ENCODE assay signal across 20 cellular contexts in the genomic region with DNA sequence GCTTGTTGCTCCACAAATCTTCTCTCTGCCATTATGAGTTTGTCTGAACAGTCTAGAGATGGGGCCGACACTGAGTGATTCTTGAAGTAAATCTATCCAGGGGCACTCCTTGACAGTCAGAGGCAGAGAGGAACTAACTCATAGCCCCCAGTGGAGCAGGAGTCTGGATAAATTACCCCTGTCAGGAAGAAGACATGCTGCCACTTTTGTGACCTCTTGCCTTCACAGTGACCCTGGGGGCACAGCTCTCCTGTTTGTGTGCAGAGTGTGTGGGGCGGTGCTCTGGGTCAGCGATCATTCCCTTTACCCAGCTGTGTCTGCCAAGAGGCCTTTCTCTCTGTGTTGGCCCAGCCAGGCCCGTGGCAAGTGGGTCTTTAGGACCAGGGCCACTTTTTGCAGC. TPM values are rescaled to one million over a fixed set of nuclear protein-coding genes. Genes with fewer than 3 reads are reported as not detected.
"Had no signal": no experiment of that assay in that cellular context is flagged by ENCODE, and none has a peak within 500 bp of the region (broad histone marks: within the 10 kb centered on the region; RNA-seq: fewer than 3 reads in every experiment).

No MANE protein-coding gene starts in this region.

- H3K27me3 ChIP-seq: neutrophil, suprapubic skin had no signal

- H3K9me3 ChIP-seq: neutrophil, SK-N-SH, suprapubic skin had no signal

- H3K4me3 ChIP-seq: skin epidermis, suprapubic skin had no signal

- DNase-seq: activated CD4-positive, alpha-beta T cell treated with anti-CD3 and anti-CD28 coated beads, Interleukin-2, amount 10 ng/mL, durations not matched to agents 24 days and 14 days; activated CD8-positive, alpha-beta T cell treated with anti-CD3 and anti-CD28 coated beads, Interleukin-2, amount 10 ng/mL, durations not matched to agents 7 days and 5 days; activated naive CD4-positive, alpha-beta T cell treated with anti-CD3 and anti-CD28 coated beads for 36 hours; activated naive CD8-positive, alpha-beta T cell treated with anti-CD3 and anti-CD28 coated beads, Interleukin-2, amount 50 U/mL, for 24 hours; cerebellar nuclear complex; head of caudate nucleus; naive B cell; SK-N-SH; stimulated activated CD4-positive, alpha-beta T cell treated with anti-CD3 and anti-CD28 coated beads, Interleukin-15, amount 100 ng/mL, for 24 hours; stimulated activated CD4-positive, alpha-beta T cell treated with anti-CD3 and anti-CD28 coated beads, Interleukin-4, amount 100 ng/mL, for 24 hours; stimulated activated naive CD4-positive, alpha-beta T cell treated with Interleukin-2 at 50 U/mL for 16 hours; trophoblast cell had no signal

- H3K36me3 ChIP-seq: neutrophil, suprapubic skin had no signal

- H3K9ac ChIP-seq: parathyroid adenoma, SK-N-SH had no signal

- ATAC-seq: activated CD8-positive, alpha-beta T cell treated with anti-CD3 and anti-CD28 coated beads, Interleukin-2, amount 10 ng/mL, durations not matched to agents 7 days and 5 days; activated naive CD8-positive, alpha-beta T cell treated with anti-CD3 and anti-CD28 coated beads, Interleukin-2, amount 50 U/mL, for 24 hours had no signal

- H3K4me1 ChIP-seq: parathyroid adenoma had no signal

- H3K27ac ChIP-seq: epithelial cell of prostate, neutrophil, parathyroid adenoma, skin epidermis, suprapubic skin had no signal

RNA-seq across cellular contexts. Expression of a gene that starts 54.4 kb away (rescaled TPM):
- total RNA-seq: renal cortical epithelial cell; suprapubic skin; T-helper 1 cell treated with Interleukin-12 subunit alpha and Interleukin-12 subunit beta and Interleukin-4 antibody, amounts not matched to agents 30 ng/mL and 1 ng/mL, for 36 hours had no signal
- polyA plus RNA-seq: aorta had no signal
